10 cellular contexts compared by ENCODE assay signal in genomic region chr17:45091778-45092425, GRCh38. TPM values are rescaled to one million over a fixed set of nuclear protein-coding genes. Genes with fewer than 3 reads are reported as not detected.
DNase-seq lines count a peak whose midpoint lies in the region; ATAC-seq and TF ChIP-seq lines count a peak whose summit lies in the region.
"Had no signal": no experiment of that assay in that cellular context is flagged by ENCODE, and none has a peak within 500 bp of the region (broad histone marks: within the 10 kb centered on the region; RNA-seq: fewer than 3 reads in every experiment).

No MANE protein-coding gene starts in this region.

- no peaks in the 10 kb centered on the region for H3K27me3 ChIP-seq in SJSA1 (replicated peaks)

- no peak overlapping the region for H3K4me3 ChIP-seq in SJSA1
- H3K4me3 ChIP-seq in fibroblast of mammary gland (ENCODE audit: control insufficient read depth, low read depth, low read length), result no peak overlapping the region

- peak; percentile 53 for DNase-seq in EL
- peak in 1 of 2 experiments; percentile 36 for DNase-seq in SJSA1 (ENCODE audit: low read depth in 1 of 2, low spot score in 2 of 2)
- DNase-seq in fibroblast of mammary gland (ENCODE audit: low read depth), result peak; percentile 54
- DNase-seq in renal cortical epithelial cell (ENCODE audit: low read depth), result peak; percentile 59
- no peak for DNase-seq in GOT3 (lab: John Stamatoyannopoulos, UW)
- DNase-seq in NCI-H510A treated with DMSO at 0.1 percent for 48 hours (lab: John Stamatoyannopoulos, UW), result no peak
- DNase-seq in GF-D8 (lab: John Stamatoyannopoulos, UW), result no peak
- DNase-seq: Caco-2, NCI-H1105 treated with DMSO at 0.1 percent for 48 hours had no signal

- no peaks in the 10 kb centered on the region for H3K9me3 ChIP-seq in SJSA1 (replicated peaks)
- H3K9me3 ChIP-seq: Caco-2 had no signal

- 0 out of 2 replicates have a peak overlapping the region, but pooled peaks have one; percentile 2 for H3K27ac ChIP-seq in SJSA1

- H3K36me3 ChIP-seq in SJSA1, result peaks cover 90% of the 10 kb centered on the region

- H3K4me1 ChIP-seq in SJSA1 (replicated peaks), result peaks cover 30% of the 10 kb centered on the region

- no peak for ATAC-seq in HG03280 (IDR thresholded peaks at IDR 0.05; ENCODE audit: unreplicated experiment)

- no peak for TF ChIP-seq CTCF in fibroblast of mammary gland (conservative IDR thresholded peaks at IDR 0.05; ENCODE audit: control insufficient read depth, insufficient read depth, low read depth, low read length)

RNA-seq across cellular contexts. Expression of gene NMT1, which starts 30.8 kb away (rescaled TPM):
- 126 and 144 TPM in 2 replicates for total RNA-seq in SJSA1 (2014; rRNA removed; shearing (Covaris generic))
- total RNA-seq in renal cortical epithelial cell, result 82.5 and 102 TPM in 2 replicates

RNA-seq across cellular contexts. Expression of gene PLCD3, which starts 40.4 kb away (rescaled TPM):
- 17.5 and 92.5 TPM in 2 replicates for total RNA-seq in SJSA1 (2014; rRNA removed; shearing (Covaris generic))
- 26.9 and 98.1 TPM in 2 replicates for total RNA-seq in renal cortical epithelial cell

RNA-seq across cellular contexts. Expression of gene DCAKD, which starts 40.5 kb away (rescaled TPM):
- 51.8 and 74.1 TPM in 2 replicates for total RNA-seq in SJSA1 (2014; rRNA removed; shearing (Covaris generic))
- total RNA-seq in renal cortical epithelial cell, result 22.4 and 50.2 TPM in 2 replicates

RNA-seq across cellular contexts. Expression of gene ACBD4, which starts 43.6 kb away (rescaled TPM):
- total RNA-seq in SJSA1 (2014; rRNA removed; shearing (Covaris generic)), result 0.89 and 1.6 TPM in 2 replicates
- 7.2 and 9.6 TPM in 2 replicates for total RNA-seq in renal cortical epithelial cell

RNA-seq across cellular contexts. Expression of gene HEXIM1, which starts 56.4 kb away (rescaled TPM):
- total RNA-seq in SJSA1 (2014; rRNA removed; shearing (Covaris generic)), result 7.2 and 7.3 TPM in 2 replicates
- total RNA-seq in renal cortical epithelial cell, result 10.8 and 38.0 TPM in 2 replicates

Comparison
In these comparisons a context has a peak if more than half of its experiments do, and no peak if none do; other contexts are left out.
1. DNase-seq: peak in EL (single experiment), fibroblast of mammary gland (single experiment) and renal cortical epithelial cell (single experiment); none in GOT3 (single experiment), NCI-H510A treated with DMSO at 0.1 percent for 48 hours (single experiment) and GF-D8 (single experiment).